18 cellular contexts compared by ENCODE assay signal in the genomic region with DNA sequence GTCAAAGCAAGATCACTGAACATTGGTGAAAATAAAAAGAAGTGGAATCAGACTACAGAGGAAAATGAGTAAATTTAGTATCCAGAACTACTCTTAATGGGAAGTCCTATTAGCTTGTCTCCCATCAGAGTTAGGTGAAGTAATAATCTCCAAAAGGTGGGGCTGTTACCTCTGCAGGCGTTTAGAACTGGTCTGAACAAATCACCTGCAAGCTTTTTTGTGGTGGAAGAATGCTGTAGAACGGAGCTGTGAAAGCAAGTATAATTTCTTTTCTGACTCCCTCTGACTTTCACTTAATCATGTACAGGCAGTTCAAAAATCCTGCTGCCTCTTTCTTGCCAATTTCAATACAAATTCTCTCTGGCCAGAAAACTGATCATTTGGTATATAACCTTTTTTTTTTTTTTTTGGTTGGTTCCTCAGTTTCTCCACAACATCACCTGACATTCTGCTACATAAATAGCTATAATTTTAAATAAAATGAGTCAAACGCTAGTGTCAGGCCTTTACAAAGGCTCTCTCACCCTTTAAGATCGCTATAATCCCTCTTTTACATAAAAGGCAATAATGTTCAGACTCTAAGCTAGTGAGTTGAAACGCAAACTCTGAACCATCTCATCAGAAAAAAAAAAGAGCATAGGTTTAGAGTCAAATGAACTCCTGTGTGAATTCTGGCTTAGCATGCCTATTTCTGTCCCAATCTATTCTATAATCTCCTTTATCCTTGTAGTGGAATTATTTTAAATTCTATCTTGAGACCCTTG. TPM values are rescaled to one million over a fixed set of nuclear protein-coding genes. Genes with fewer than 3 reads are reported as not detected.
DNase-seq lines count a peak whose midpoint lies in the region; ATAC-seq, FAIRE-seq and TF ChIP-seq lines count a peak whose summit lies in the region.
"Had no signal": no experiment of that assay in that cellular context is flagged by ENCODE, and none has a peak within 500 bp of the region (broad histone marks: within the 10 kb centered on the region; RNA-seq: fewer than 3 reads in every experiment).

No MANE protein-coding gene starts in this region.

- peak overlapping the region; percentile 77 for H2AFZ ChIP-seq in OCI-LY1 (ENCODE audit: low read length)
- H2AFZ ChIP-seq in mesenchymal stem cell (ENCODE audit: low read depth, low read length): no peak overlapping the region
- H2AFZ ChIP-seq: hepatocyte had no signal

- H2BK120ac ChIP-seq in mesenchymal stem cell (ENCODE audit: low read depth, low read length): no peak overlapping the region

- peaks cover 45% of the 10 kb centered on the region for H3K4me1 ChIP-seq in OCI-LY1 (ENCODE audit: insufficient read depth, low read length, severe bottlenecking)
- no peaks in the 10 kb centered on the region for H3K4me1 ChIP-seq in mesenchymal stem cell (ENCODE audit: control insufficient read depth, insufficient read depth, low read depth, low read length)
- H3K4me1 ChIP-seq in stomach: peaks cover 0 to 19% (median 3%) of the 10 kb centered on the region in 4 donors

- no peaks in the 10 kb centered on the region for H3F3A ChIP-seq in OCI-LY1 (ENCODE audit: insufficient read depth, low read length)

- no peaks in the 10 kb centered on the region for H3K9me2 ChIP-seq in OCI-LY1 (ENCODE audit: low read depth, low read length)

- no peaks in the 10 kb centered on the region for H3K9me3 ChIP-seq in OCI-LY1 (ENCODE audit: low read length)
- H3K9me3 ChIP-seq in mesenchymal stem cell (ENCODE audit: control insufficient read depth, low read length): no peaks in the 10 kb centered on the region
- H3K9me3 ChIP-seq in stomach: no peaks in the 10 kb centered on the region

- H3K36me3 ChIP-seq in OCI-LY1 (ENCODE audit: insufficient read depth, low read length) (no peaks in the 10 kb centered on the region), bronchial epithelial cell (ENCODE audit: control insufficient read depth, insufficient read depth, low read length) (no peaks in the 10 kb centered on the region), mesenchymal stem cell (ENCODE audit: control insufficient read depth in 1 of 2, insufficient read depth in 2 of 2, low read depth in 1 of 2, low read length in 2 of 2) (no peaks in the 10 kb centered on the region), stomach (no peaks in the 10 kb centered on the region)

- WGBS in mesenchymal stem cell: 92% methylated on average over 3 of the region's 5 CpGs
- 82 to 91% (median 88%) methylated on average over 5 of the region's 5 CpGs for WGBS in stomach, 5 donors

- H3K9ac ChIP-seq in OCI-LY1 (ENCODE audit: low read length) (peak overlapping the region; percentile 35; the same call in 1 of the 2 replicates), mesenchymal stem cell (ENCODE audit: low read length) (peak overlapping the region; percentile 88)

- FAIRE-seq in bronchial epithelial cell (lab: Jason Lieb, UNC): no peak

- TF ChIP-seq EP300 in stomach (IDR thresholded peaks at IDR 0.05): no peak

- no peaks in the 10 kb centered on the region for H4K20me1 ChIP-seq in OCI-LY1 (ENCODE audit: insufficient read depth, low read length)

- no peak overlapping the region for H4K91ac ChIP-seq in mesenchymal stem cell (ENCODE audit: low read length)

- H3K23ac ChIP-seq in mesenchymal stem cell (ENCODE audit: low read length in 2 of 2): no peak overlapping the region

- no peak overlapping the region for H2AK5ac ChIP-seq in mesenchymal stem cell (ENCODE audit: low read length, severe bottlenecking)

- CTCF ChIA-PET in HEK293T (lab: Yijun Ruan, JAX): interaction anchor here (0.6 to 0.7 kb wide), 3 partner anchors 12 to 309 kb away, joined by 4 to 9 read pairs (median 6); no protein-coding TSS in a partner anchor

- H3K4me3 ChIP-seq in OCI-LY1 (ENCODE audit: low read depth, low read length, poor library complexity, severe bottlenecking) (no peak overlapping the region), bronchial epithelial cell (ENCODE audit: low read depth, low read length) (no peak overlapping the region), mesenchymal stem cell (ENCODE audit: insufficient read depth in 1 of 2, low read depth in 1 of 2, low read length in 2 of 2) (peak overlapping the region in 1 of 2 experiments; percentile 40), stomach (no peak overlapping the region)
- H3K4me3 ChIP-seq: dorsolateral prefrontal cortex, hepatocyte had no signal

- H3K4me2 ChIP-seq in OCI-LY1 (ENCODE audit: low read length): peak overlapping the region; percentile 48
- no peak overlapping the region for H3K4me2 ChIP-seq in mesenchymal stem cell (ENCODE audit: low read length, poor library complexity, severe bottlenecking)
- H3K4me2 ChIP-seq: hepatocyte had no signal

- POLR2A ChIA-PET in HEK293T (lab: Yijun Ruan, JAX): interaction anchor here (0.6 kb wide), 1 partner anchor 12 kb away, joined by 3 read pairs; no protein-coding TSS in a partner anchor

- no peak overlapping the region for H3K4ac ChIP-seq in mesenchymal stem cell (ENCODE audit: low read depth in 1 of 2, low read length in 2 of 2)

- H2BK15ac ChIP-seq in mesenchymal stem cell (ENCODE audit: low read depth, poor library complexity, severe bottlenecking): no peak overlapping the region

- H3K27me3 ChIP-seq in OCI-LY1 (ENCODE audit: insufficient read depth, low read length) (no peaks in the 10 kb centered on the region), bronchial epithelial cell (ENCODE audit: control insufficient read depth, insufficient read depth, low read length) (no peaks in the 10 kb centered on the region), mesenchymal stem cell (ENCODE audit: control insufficient read depth in 1 of 2, insufficient read depth in 1 of 2, low read length in 2 of 2) (no peaks in the 10 kb centered on the region), stomach (no peaks in the 10 kb centered on the region)
- H3K27me3 ChIP-seq: dorsolateral prefrontal cortex, hepatocyte had no signal

- no peak overlapping the region for H2BK5ac ChIP-seq in mesenchymal stem cell (ENCODE audit: low read depth, low read length, poor library complexity, severe bottlenecking)

- TF ChIP-seq POLR2A in stomach (IDR thresholded peaks at IDR 0.05): no peak

- DNase-seq in bronchial epithelial cell (ENCODE audit: low read depth): peak; percentile 73
- no peak for DNase-seq in mesenchymal stem cell
- DNase-seq in stomach: no peak
- no peak for DNase-seq in occipital lobe (lab: John Stamatoyannopoulos, UW)
- no peak for DNase-seq in activated effector memory CD4-positive, alpha-beta T cell treated with anti-CD3 and anti-CD28 coated beads, Interleukin-2, amount 50 U/mL, for 16 hours
- no peak for DNase-seq in HEK293T (ENCODE audit: extremely low spot score)
- DNase-seq: activated CD4-positive, CD25-positive, alpha-beta regulatory T cell; activated CD8-positive, alpha-beta memory T cell treated with anti-CD3 and anti-CD28 coated beads for 24 hours; erythroblast; retina; SIG-M5; stimulated activated CD4-positive, alpha-beta T cell treated with anti-CD3 and anti-CD28 coated beads, Interleukin-1b, Interleukin-23, amount 100 ng/mL, for 48 hours had no signal

- no peak overlapping the region for H2BK12ac ChIP-seq in mesenchymal stem cell (ENCODE audit: low read length in 2 of 2)

- no peak overlapping the region for H4K8ac ChIP-seq in mesenchymal stem cell (ENCODE audit: low read length)

- ATAC-seq in HG03045 (IDR thresholded peaks at IDR 0.05; ENCODE audit: unreplicated experiment): no peak

- TF ChIP-seq CTCF in OCI-LY1 (IDR thresholded peaks at IDR 0.05; ENCODE audit: low read length) (no peak), bronchial epithelial cell (IDR thresholded peaks at IDR 0.05; ENCODE audit: insufficient read depth, low read length, severe bottlenecking) (no peak), stomach (IDR thresholded peaks at IDR 0.05) (no peak)

- peak overlapping the region; percentile 79 for H3K27ac ChIP-seq in OCI-LY1 (ENCODE audit: low read depth, low read length, poor library complexity, severe bottlenecking)
- H3K27ac ChIP-seq in mesenchymal stem cell (ENCODE audit: low read length, poor library complexity, severe bottlenecking): no peak overlapping the region
- H3K27ac ChIP-seq in stomach: peak overlapping the region in 3 of 5 donors; percentile 44 to 57 (median 47)
- H3K27ac ChIP-seq: hepatocyte had no signal

- intact Hi-C loops in stomach (cut with DNase I; ENCODE audit: low total_unique reads): no loop called here

- no peaks in the 10 kb centered on the region for H3K79me1 ChIP-seq in mesenchymal stem cell (replicated peaks; ENCODE audit: low read length, poor library complexity, severe bottlenecking)

- H3K79me2 ChIP-seq in OCI-LY1 (ENCODE audit: insufficient read depth, low read length): no peaks in the 10 kb centered on the region
- H3K79me2 ChIP-seq: hepatocyte had no signal

- H3K18ac ChIP-seq in mesenchymal stem cell (ENCODE audit: low read depth in 1 of 2, low read length in 2 of 2): no peak overlapping the region

- no peak overlapping the region for H3K14ac ChIP-seq in mesenchymal stem cell (ENCODE audit: low read length in 2 of 2)

TF ChIP-seq in HEK293T, 16 proteins besides CTCF, POLR2A, EP300 and RAD21:
- TF ChIP-seq TARDBP (IDR thresholded peaks at IDR 0.05): no peak
- TF ChIP-seq HDGF (IDR thresholded peaks at IDR 0.05; ENCODE audit: borderline replicate concordance): no peak
- TF ChIP-seq LEF1 (IDR thresholded peaks at IDR 0.05; ENCODE audit: borderline replicate concordance): no peak

RNA-seq across cellular contexts. Expression of gene CITED2, which starts 38.8 kb away (rescaled TPM):
- total RNA-seq in bronchial epithelial cell (10.3 and 12.3 TPM in 2 replicates), stomach (100 to 1,000 TPM in 1 of 5 donors, 10 to 100 TPM in 4; 22.3 to 102 (median 40.3) TPM), occipital lobe (33.1 TPM)
- 334 TPM for polyA plus RNA-seq in mesenchymal stem cell (2013, experiment 1 of 2)
- polyA plus RNA-seq in mesenchymal stem cell (2013, experiment 2 of 2): 337 TPM
- polyA plus RNA-seq in stomach: 10 to 100 TPM; 15.3 to 32.7 (median 18.6) TPM

RNA-seq across cellular contexts. Expression of gene TXLNB, which starts 43.8 kb away (rescaled TPM):
- total RNA-seq in bronchial epithelial cell (under 0.01 TPM in 1 of 2 replicates, not detected in the other), stomach (1 to 10 TPM in 2 of 5 donors, not detected in 3; 1.3 to 1.5 TPM), occipital lobe (0.62 TPM)
- 0.55 TPM for polyA plus RNA-seq in mesenchymal stem cell (2013, experiment 1 of 2)
- 0.67 TPM for polyA plus RNA-seq in mesenchymal stem cell (2013, experiment 2 of 2)
- polyA plus RNA-seq in stomach: under 1 TPM; 0.15 to 0.61 (median 0.37) TPM
- total RNA-seq: kidney epithelial cell, NCI-H460 had no signal
